ENCODE assay signal across 18 cellular contexts in the genomic region with DNA sequence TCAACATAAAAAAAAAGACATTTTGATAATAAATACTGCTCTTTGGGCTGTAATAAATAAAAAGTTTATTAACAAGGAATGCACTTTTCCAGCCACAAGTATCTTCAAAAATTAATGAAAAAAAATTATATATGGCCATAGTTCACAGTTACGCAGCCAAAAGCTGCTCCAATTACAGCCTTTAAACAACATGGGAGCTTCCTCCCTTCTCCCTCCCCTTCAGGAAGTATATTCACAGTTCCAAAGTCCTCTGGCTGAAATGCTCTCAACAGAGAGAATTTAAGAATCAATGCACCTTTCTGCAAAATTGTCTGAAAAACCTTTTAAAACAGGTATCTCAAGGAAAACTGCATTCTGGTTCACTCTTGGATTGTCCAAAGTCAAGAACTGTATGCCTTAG. TPM values are rescaled to one million over a fixed set of nuclear protein-coding genes. Genes with fewer than 3 reads are reported as not detected.
DNase-seq lines count a peak whose midpoint lies in the region; TF ChIP-seq lines count a peak whose summit lies in the region.
"Had no signal": no experiment of that assay in that cellular context is flagged by ENCODE, and none has a peak within 500 bp of the region (broad histone marks: within the 10 kb centered on the region; RNA-seq: fewer than 3 reads in every experiment).

No MANE protein-coding gene starts in this region.

- in situ Hi-C loops in astrocyte of the spinal cord (cut with HindIII; ENCODE audit: low sequenced_read_pairs) = loop anchor here (25.0 kb wide), 2 partner anchors 667 to 967 kb away; partner anchors contain the start of gene ACTBL2

- H3K4me2 ChIP-seq in hepatocyte = peak overlapping the region; percentile 92

- peaks cover 12% of the 10 kb centered on the region for H3K36me3 ChIP-seq in hepatocyte (replicated peaks; ENCODE audit: insufficient read depth, low read depth)

- H3K36me3 Mint-ChIP-seq in Calu3 (ENCODE audit: insufficient read depth, unreplicated experiment) (peaks cover 74% of the 10 kb centered on the region), osteocyte (ENCODE audit: unreplicated experiment) (peaks cover 66% of the 10 kb centered on the region)

- peaks cover 52% of the 10 kb centered on the region for H3K79me2 ChIP-seq in hepatocyte

- H3K4me3 ChIP-seq in astrocyte of the spinal cord (ENCODE audit: low read depth, low read length) (peak overlapping the region; percentile 90), hepatocyte (no peak overlapping the region)
- H3K4me3 ChIP-seq: gastrocnemius medialis had no signal

- WGBS in hepatocyte (ENCODE audit: low lambda C conversion rate, missing lambda C conversion rate) = 97% methylated on average over 1 of the region's 1 CpG

- H3K4me1 Mint-ChIP-seq in Calu3 (ENCODE audit: low read depth, unreplicated experiment) = peaks cover 28% of the 10 kb centered on the region
- peaks cover 68% of the 10 kb centered on the region for H3K4me1 Mint-ChIP-seq in osteocyte (ENCODE audit: unreplicated experiment)

- H3K9me3 ChIP-seq in hepatocyte (ENCODE audit: low read depth) = no peaks in the 10 kb centered on the region
- H3K9me3 ChIP-seq: gastrocnemius medialis, stomach had no signal

- no peaks in the 10 kb centered on the region for H3K27me3 Mint-ChIP-seq in Calu3 (ENCODE audit: unreplicated experiment)
- H3K27me3 Mint-ChIP-seq in osteocyte (ENCODE audit: unreplicated experiment) = no peaks in the 10 kb centered on the region

- DNase-seq in Calu3 (no peak), astrocyte of the spinal cord (ENCODE audit: low read depth, low spot score) (no peak), hepatocyte (ENCODE audit: low spot score) (no peak), osteocyte (ENCODE audit: extremely low spot score, unreplicated experiment) (no peak), NCI-H1436 treated with DMSO at 0.1 percent for 48 hours (lab: John Stamatoyannopoulos, UW) (no peak), NCI-H187 treated with DMSO at 0.1 percent for 48 hours (lab: John Stamatoyannopoulos, UW) (no peak), NCI-H2081 treated with DMSO at 0.1 percent for 48 hours (lab: John Stamatoyannopoulos, UW) (no peak)
- no peak for DNase-seq in activated CD8-positive, alpha-beta memory T cell treated with anti-CD3 and anti-CD28 coated beads, Interleukin-2, amount 50 U/mL, for 48 hours
- DNase-seq: activated CD8-positive, alpha-beta memory T cell treated with anti-CD3 and anti-CD28 coated beads, Interleukin-2, amount 50 U/mL, for 4 hours; activated naive CD4-positive, alpha-beta T cell treated with Interleukin-2 at 50 U/mL for 16 hours; effector CD8-positive, alpha-beta T cell; gastrocnemius medialis; NCI-H2171 treated with DMSO at 0.1 percent for 48 hours; posterior cingulate gyrus; stimulated activated CD4-positive, alpha-beta T cell treated with anti-CD3 and anti-CD28 coated beads, Interleukin-15, amount 100 ng/mL, for 24 hours; stomach had no signal

- H3K4me3 Mint-ChIP-seq in Calu3 (ENCODE audit: low read depth, unreplicated experiment) (peak overlapping the region; percentile 76), osteocyte (ENCODE audit: unreplicated experiment) (no peak overlapping the region)

- intact Hi-C loops in Calu3 (cut with micrococcal nuclease; ENCODE audit: unreplicated experiment) = loop anchor here (10.0 kb wide), 1 partner anchor 369 kb away; no protein-coding TSS in a partner anchor

- no TSS peak for BruUV-seq in Calu3 (replicated peaks; lab: Mats Ljungman, UMichigan)

- H3K9me2 ChIP-seq in hepatocyte (replicated peaks; ENCODE audit: insufficient read depth) = no peaks in the 10 kb centered on the region

- H3K27me3 ChIP-seq in hepatocyte = no peaks in the 10 kb centered on the region
- H3K27me3 ChIP-seq: gastrocnemius medialis, stomach had no signal

- CTCF ChIA-PET in Calu3 (lab: Charles Lee) = no interaction called here

- H3K4me1 ChIP-seq in hepatocyte (ENCODE audit: insufficient read depth) = peaks cover 15% of the 10 kb centered on the region
- H3K4me1 ChIP-seq: gastrocnemius medialis had no signal

- H3K9me3 Mint-ChIP-seq in Calu3 (ENCODE audit: low read depth, unreplicated experiment) (no peaks in the 10 kb centered on the region), osteocyte (ENCODE audit: unreplicated experiment) (no peaks in the 10 kb centered on the region)

- no peak overlapping the region for H2AFZ ChIP-seq in hepatocyte

- peaks cover 53% of the 10 kb centered on the region for H4K20me1 ChIP-seq in hepatocyte (ENCODE audit: insufficient read depth, poor library complexity, severe bottlenecking)

- H3K27ac ChIP-seq in hepatocyte = no peak overlapping the region
- H3K27ac ChIP-seq: gastrocnemius medialis, RWPE1 had no signal

- TF ChIP-seq CTCF in Calu3 (IDR thresholded peaks at IDR 0.05; ENCODE audit: unreplicated experiment) (no peak), astrocyte of the spinal cord (IDR thresholded peaks at IDR 0.05; ENCODE audit: low read depth, low read length) (no peak), hepatocyte (IDR thresholded peaks at IDR 0.05; ENCODE audit: poor library complexity) (no peak), osteocyte (IDR thresholded peaks at IDR 0.05) (no peak)

- peak overlapping the region; percentile 25 for H3K27ac Mint-ChIP-seq in Calu3 (ENCODE audit: unreplicated experiment)
- H3K27ac Mint-ChIP-seq in osteocyte (ENCODE audit: unreplicated experiment) = peak overlapping the region; percentile 19

RNA-seq across cellular contexts. Expression of gene PLK2, which starts 5.9 kb away (rescaled TPM):
- total RNA-seq in Calu3 (2022) (135 and 229 TPM in 2 replicates), hepatocyte (183 and 186 TPM in 2 replicates), osteocyte (58.2 and 73.3 TPM in 2 replicates)
- polyA plus RNA-seq in hepatocyte = 96.2 and 98.0 TPM in 2 replicates

RNA-seq across cellular contexts. Expression of gene GAPT, which starts 37.2 kb away (rescaled TPM):
- not detected in 2 replicates for total RNA-seq in Calu3 (2022)
- not detected in 2 replicates for total RNA-seq in hepatocyte
- not detected in 2 replicates for polyA plus RNA-seq in hepatocyte
- total RNA-seq in osteocyte = not detected in 2 replicates
- total RNA-seq: T-helper 1 cell treated with Interleukin-12 subunit alpha and Interleukin-12 subunit beta and Interleukin-4 antibody, amounts not matched to agents 30 ng/mL and 1 ng/mL, for 36 hours had no signal
